9 cellular contexts compared by ENCODE assay signal in genomic region chr15:60299452-60300047, GRCh38.
DNase-seq lines count a peak whose midpoint lies in the region; ATAC-seq and TF ChIP-seq lines count a peak whose summit lies in the region.
"Had no signal": no experiment of that assay in that cellular context is flagged by ENCODE, and none has a peak within 500 bp of the region (broad histone marks: within the 10 kb centered on the region; RNA-seq: fewer than 3 reads in every experiment).

No MANE protein-coding gene starts in this region.

- H3K36me3 ChIP-seq in adrenal gland (replicated peaks in 1 of 2): no peaks in the 10 kb centered on the region

- TF ChIP-seq CTCF in adrenal gland (IDR thresholded peaks at IDR 0.05): no peak

- WGBS in adrenal gland, 4 donors: 50 to 65% (median 59%) methylated on average over 16 to 18 of the region's 18 CpGs

- DNase-seq in GM03348 (ENCODE audit: low spot score) (peak; percentile 53), NCI-H345 (lab: John Stamatoyannopoulos, UW) (peak; percentile 95), dermis blood vessel endothelial cell (peak; percentile 35), nucleus accumbens (lab: John Stamatoyannopoulos, UW) (peak in 35 of 56 donors; percentile 3 to 71 (median 27)), adrenal gland (no peak)
- DNase-seq: activated naive CD4-positive, alpha-beta T cell treated with anti-CD3 and anti-CD28 coated beads for 36 hours had no signal

- no peaks in the 10 kb centered on the region for H3K27me3 ChIP-seq in adrenal gland

- H3K27ac ChIP-seq in adrenal gland: no peak overlapping the region

- ATAC-seq in HG03460 (IDR thresholded peaks at IDR 0.05; ENCODE audit: unreplicated experiment) (no peak), GM21381 (IDR thresholded peaks at IDR 0.05; ENCODE audit: unreplicated experiment) (no peak), HG02798 (IDR thresholded peaks at IDR 0.05; ENCODE audit: poor library complexity, unreplicated experiment) (no peak)

- H3K9me3 ChIP-seq in adrenal gland (replicated peaks in 1 of 3): no peaks in the 10 kb centered on the region

- no peaks in the 10 kb centered on the region for H3K4me1 ChIP-seq in adrenal gland (replicated peaks in 1 of 2)

- intact Hi-C loops in adrenal gland (cut with DNase I): no loop called here

- no peak for TF ChIP-seq POLR2A in adrenal gland (IDR thresholded peaks at IDR 0.05)

- no peak overlapping the region for H3K4me3 ChIP-seq in adrenal gland

Comparison
In these comparisons a context has a peak if more than half of its experiments do, and no peak if none do; other contexts are left out.
1. DNase-seq: peak in GM03348 (single experiment), NCI-H345 (single experiment), dermis blood vessel endothelial cell (single experiment) and nucleus accumbens (35 of 56); none in adrenal gland (0 of 7).